Comparison of ENCODE assay signal across 8 cellular contexts in genomic region chr6:11093065-11093590, GRCh38. TPM values are rescaled to one million over a fixed set of nuclear protein-coding genes. Genes with fewer than 3 reads are reported as not detected.
A peak's percentile ranks its signal among the peaks of the same experiment; 100 is the strongest.
DNase-seq lines count a peak whose midpoint lies in the region; ATAC-seq, FAIRE-seq and TF ChIP-seq lines count a peak whose summit lies in the region.

No MANE protein-coding gene starts in this region.

- FAIRE-seq in H1 (lab: Jason Lieb, UNC) = no peak

- H3K9me3 ChIP-seq in Peyer's patch = no peaks in the 10 kb centered on the region
- H3K9me3 ChIP-seq in H1 (ENCODE audit: insufficient read depth in 2 of 2, low read depth in 1 of 2, low read length in 1 of 2) = no peaks in the 10 kb centered on the region
- no peaks in the 10 kb centered on the region for H3K9me3 ChIP-seq in muscle layer of colon (ENCODE audit: low read length)

- H3K4ac ChIP-seq in H1 (replicated peaks; ENCODE audit: insufficient read length, low read depth, low read length) = no peak overlapping the region

- H3K18ac ChIP-seq in H1 (ENCODE audit: extremely low read depth, low read length) = peak overlapping the region; percentile 94

- no peak for TF ChIP-seq POLR2A in Peyer's patch (IDR thresholded peaks at IDR 0.05)
- no peak; a peak in 1 of 3 replicates for TF ChIP-seq POLR2A in H1 (IDR thresholded peaks at IDR 0.05; ENCODE audit: control extremely low read depth in 1 of 2, low read depth in 2 of 2, low read length in 2 of 2)

- no peak overlapping the region for H2BK20ac ChIP-seq in H1 (ENCODE audit: low read length)

- H3K79me2 ChIP-seq in H1 (ENCODE audit: control insufficient read depth in 1 of 2, insufficient read depth in 2 of 2, low read length in 2 of 2) = peaks cover 0 to 38% of the 10 kb centered on the region in 2 experiments; a peak in 2 of 4 replicates

- WGBS in H1 (ENCODE audit: extremely low coverage in 1 of 2, insufficient coverage in 1 of 2, insufficient read length in 1 of 2, insufficient replicate concordance in 2 of 2, low coverage in 1 of 2, low lambda C conversion rate in 2 of 2, missing lambda C conversion rate in 1 of 2), 2 experiments = 2% methylated on average over 23 of the region's 23 CpGs; no CpG with 5 or more reads in 1 of the 2 experiments

- H3K36me3 ChIP-seq in Peyer's patch = no peaks in the 10 kb centered on the region
- H3K36me3 ChIP-seq in H1 (ENCODE audit: control insufficient read depth in 2 of 4, insufficient read depth in 4 of 4, low read length in 3 of 4) = no peaks in the 10 kb centered on the region
- no peaks in the 10 kb centered on the region for H3K36me3 ChIP-seq in muscle layer of colon (ENCODE audit: insufficient read depth, low read length)

- H3K14ac ChIP-seq in H1 (ENCODE audit: insufficient read length) = no peak overlapping the region

- TF ChIP-seq CTCF in Peyer's patch (IDR thresholded peaks at IDR 0.05) = no peak
- no peak for TF ChIP-seq CTCF in H1 (IDR thresholded peaks at IDR 0.05; ENCODE audit: control extremely low read depth in 1 of 3, insufficient read depth in 1 of 3, low read depth in 1 of 3, low read length in 3 of 3)

- no peak overlapping the region for H3K23ac ChIP-seq in H1 (ENCODE audit: insufficient read length)

- no peak overlapping the region for H4K91ac ChIP-seq in H1 (replicated peaks; ENCODE audit: insufficient read length, low read length)

- POLR2A ChIA-PET in H1 (lab: Charles Lee; ENCODE audit: partially characterized antibody) = interaction anchor here (0.6 kb wide), 1 partner anchor 24 kb away, joined by 3 read pairs; no protein-coding TSS in a partner anchor

- H3K23me2 ChIP-seq in H1 (ENCODE audit: low read depth, low read length) = peaks cover 6% of the 10 kb centered on the region; the same call in 1 of the 2 replicates

- H3K56ac ChIP-seq in H1 (replicated peaks; ENCODE audit: insufficient read length, low read depth, low read length) = no peak overlapping the region

- peak overlapping the region; percentile 12 for H4K5ac ChIP-seq in H1 (ENCODE audit: insufficient read length, low read depth, low read length)

- DNase-seq in DMS79 (lab: John Stamatoyannopoulos, UW) (peak; percentile 22), Peyer's patch (peak in 1 of 3 donors; percentile 54), H1 (ENCODE audit: low read depth in 1 of 2, low spot score in 2 of 2) (no peak), NCI-H2196 treated with DMSO at 0.1 percent for 48 hours (lab: John Stamatoyannopoulos, UW; ENCODE audit: unreplicated experiment) (no peak), T1000 (lab: John Stamatoyannopoulos, UW) (no peak)

- H3K9ac ChIP-seq in H1 (replicated peaks in 1 of 4; ENCODE audit: extremely low read depth in 1 of 4, low read depth in 3 of 4, low read length in 3 of 4) = peak overlapping the region in 1 of 4 experiments; percentile 79; a peak in 3 of 7 replicates
- H3K9ac ChIP-seq in muscle layer of colon (ENCODE audit: low read length) = peak overlapping the region; percentile 77

- H2BK12ac ChIP-seq in H1 (ENCODE audit: low read depth, low read length) = no peak overlapping the region

- peak overlapping the region; percentile 49; the same call in 1 of the 2 replicates for H2BK15ac ChIP-seq in H1 (ENCODE audit: low read length)

- TF ChIP-seq RAD21 in H1 (IDR thresholded peaks at IDR 0.05 in 1 of 2, conservative IDR thresholded peaks at IDR 0.05 in 1 of 2; ENCODE audit: low read depth in 2 of 2, low read length in 2 of 2) = no peak

- no peak overlapping the region for H2BK120ac ChIP-seq in H1 (replicated peaks; ENCODE audit: low read depth, low read length)

- H3K27ac ChIP-seq in Peyer's patch (peak overlapping the region; percentile 98 to 99 (median 99)), H1 (ENCODE audit: low read depth, low read length) (peak overlapping the region; percentile 33; the same call in 1 of the 2 replicates), muscle layer of colon (ENCODE audit: low read depth, low read length) (peak overlapping the region; percentile 97)

- CTCF ChIA-PET in H1 (lab: Charles Lee; ENCODE audit: partially characterized antibody) = interaction anchor here (0.7 to 1.5 kb wide), 6 partner anchors 12 to 370 kb away, joined by 3 to 5 read pairs (median 3); partner anchors contain the start of gene ERVFRD-1

- H3K27me3 ChIP-seq in Peyer's patch (no peaks in the 10 kb centered on the region), H1 (replicated peaks in 1 of 4; ENCODE audit: control insufficient read depth in 3 of 4, extremely low read depth in 1 of 4, insufficient read depth in 3 of 4, low read length in 3 of 4) (no peaks in the 10 kb centered on the region), muscle layer of colon (ENCODE audit: control insufficient read depth in 1 of 2, insufficient read depth in 2 of 2, low read length in 2 of 2) (no peaks in the 10 kb centered on the region)

- peaks cover 0 to 4% of the 10 kb centered on the region in 2 experiments for H4K20me1 ChIP-seq in H1 (replicated peaks in 1 of 2; ENCODE audit: control insufficient read depth in 1 of 2, insufficient read depth in 2 of 2, low read length in 2 of 2)

- H3K79me1 ChIP-seq in H1 (ENCODE audit: low read depth, low read length) = peaks cover 3% of the 10 kb centered on the region

- peak overlapping the region; percentile 96 for H2AFZ ChIP-seq in H1 (ENCODE audit: low read length)

- TF ChIP-seq EP300 in H1 (IDR thresholded peaks at IDR 0.05; ENCODE audit: borderline replicate concordance in 1 of 2, low read depth in 2 of 2, low read length in 2 of 2) = no peak

- peak overlapping the region; percentile 88 to 100 (median 95) for H3K4me3 ChIP-seq in Peyer's patch
- H3K4me3 ChIP-seq in H1 (ENCODE audit: extremely low read depth in 1 of 4, insufficient read depth in 2 of 4, low read depth in 3 of 4, low read length in 4 of 4) = peak overlapping the region; percentile 63 to 99 (median 77)
- H3K4me3 ChIP-seq in muscle layer of colon (ENCODE audit: low read depth in 1 of 2, low read length in 2 of 2) = peak overlapping the region; percentile 77 to 96

- peak overlapping the region; percentile 7; the same call in 1 of the 2 replicates for H4K8ac ChIP-seq in H1 (ENCODE audit: extremely low read depth, insufficient read depth, low read length)

- ATAC-seq in GM19324 (IDR thresholded peaks at IDR 0.05; ENCODE audit: low FRiP score, unreplicated experiment) (peak; percentile 31), HG03159 (IDR thresholded peaks at IDR 0.05; ENCODE audit: unreplicated experiment) (peak; percentile 43)

- H3K4me2 ChIP-seq in H1 (ENCODE audit: insufficient read depth in 1 of 2, low read depth in 2 of 2, low read length in 2 of 2) = peak overlapping the region; percentile 82 to 93

- H2AK5ac ChIP-seq in H1 (ENCODE audit: low read depth, low read length) = no peak overlapping the region

- peak overlapping the region; percentile 85 for H2BK5ac ChIP-seq in H1 (ENCODE audit: low read depth, low read length)

- H3K4me1 ChIP-seq in Peyer's patch (peaks cover 0 to 26% (median 2%) of the 10 kb centered on the region in 4 donors), H1 (replicated peaks in 1 of 4; ENCODE audit: control insufficient read depth in 3 of 4, insufficient read depth in 4 of 4, low read length in 3 of 4) (peaks cover 0 to 5% (median 2%) of the 10 kb centered on the region in 4 experiments; a peak in 5 of 7 replicates), muscle layer of colon (ENCODE audit: insufficient read depth, low read length) (peaks cover 7% of the 10 kb centered on the region)

TF ChIP-seq in H1, 55 proteins besides CTCF, POLR2A, EP300 and RAD21 (continues in another document):
- TF ChIP-seq PHF8 (conservative IDR thresholded peaks at IDR 0.05; ENCODE audit: low read depth, low read length) (peak; percentile 10; the same call in 1 of the 2 replicates), RBBP5 (IDR thresholded peaks at IDR 0.05; ENCODE audit: borderline replicate concordance, low read depth, low read length) (0 out of 2 replicates have a peak, but pooled peaks have one; percentile 50), KDM4A (IDR thresholded peaks at IDR 0.05; ENCODE audit: low read depth, low read length, severe bottlenecking) (peak; percentile 24), TAF7 (optimal IDR thresholded peaks at IDR 0.05; ENCODE audit: borderline replicate concordance, low read depth, low read length) (peak; percentile 13), EZH2 (IDR thresholded peaks at IDR 0.05; ENCODE audit: low read depth, low read length, severe bottlenecking) (no peak), BRCA1 (IDR thresholded peaks at IDR 0.05; ENCODE audit: low read depth, low read length) (no peak)

RNA-seq across cellular contexts. Expression of gene SMIM13, which starts 0.5 kb away (rescaled TPM):
- 1 to 10 TPM; 4.1 to 6.3 (median 4.7) TPM for total RNA-seq in Peyer's patch
- total RNA-seq in H1 (2021; fragmentation: NEBNext Ultra II Directional; extraction: Animal tissue kit (Norgen Biotek cat#: 25700)) = 10.6 TPM in 2 replicates
- 1.4 and 1.7 TPM in 2 replicates for polyA plus RNA-seq in H1 (2011; rRNA removed)
- 1.8 TPM for polyA plus RNA-seq in H1 (2011; cell fraction: cytosol; rRNA removed)
- 0.96 TPM for polyA plus RNA-seq in H1 (2011; cell fraction: nucleus; rRNA removed)
- polyA plus RNA-seq in H1 (2012, experiment 1 of 2) = 3.4 to 6.3 TPM (median 4.4 TPM) in 4 replicates
- 1.7 TPM for polyA plus RNA-seq in H1 (2012, experiment 2 of 2)
- polyA plus RNA-seq in H1 (2013, experiment 1 of 2) = 5.9 TPM
- 5.7 TPM for polyA plus RNA-seq in H1 (2013, experiment 2 of 2)
- polyA minus RNA-seq in H1 (2011; rRNA and poly(A)+ RNA removed) = 2.5 and 4.1 TPM in 2 replicates
- polyA minus RNA-seq in H1 (2011; cell fraction: cytosol; rRNA and poly(A)+ RNA removed) = 3.4 TPM
- 4.7 TPM for polyA minus RNA-seq in H1 (2011; cell fraction: nucleus; rRNA and poly(A)+ RNA removed)

RNA-seq across cellular contexts. Expression of gene ERVFRD-1, which starts 18.4 kb away (rescaled TPM):
- total RNA-seq in Peyer's patch = not detected
- not detected in 2 replicates for total RNA-seq in H1 (2021; fragmentation: NEBNext Ultra II Directional; extraction: Animal tissue kit (Norgen Biotek cat#: 25700))
- not detected in 2 replicates for polyA plus RNA-seq in H1 (2011; rRNA removed)
- polyA plus RNA-seq in H1 (2011; cell fraction: cytosol; rRNA removed) = not detected
- polyA plus RNA-seq in H1 (2011; cell fraction: nucleus; rRNA removed) = not detected
- 0.07 to 0.11 TPM (median 0.08 TPM) in 3 of 4 replicates, not detected in the other for polyA plus RNA-seq in H1 (2012, experiment 1 of 2)
- polyA plus RNA-seq in H1 (2012, experiment 2 of 2) = not detected
- polyA plus RNA-seq in H1 (2013, experiment 1 of 2) = not detected
- polyA plus RNA-seq in H1 (2013, experiment 2 of 2) = not detected
- polyA minus RNA-seq in H1 (2011; rRNA and poly(A)+ RNA removed) = not detected in 2 replicates
- polyA minus RNA-seq in H1 (2011; cell fraction: cytosol; rRNA and poly(A)+ RNA removed) = not detected
- polyA minus RNA-seq in H1 (2011; cell fraction: nucleus; rRNA and poly(A)+ RNA removed) = not detected

RNA-seq across cellular contexts. Expression of gene ELOVL2, which starts 49.0 kb away (rescaled TPM):
- total RNA-seq in Peyer's patch = under 1 TPM in 2 of 4 donors, not detected in 2; 0.18 to 0.27 TPM
- 0.69 and 0.89 TPM in 2 replicates for total RNA-seq in H1 (2021; fragmentation: NEBNext Ultra II Directional; extraction: Animal tissue kit (Norgen Biotek cat#: 25700))
- 0.24 and 0.42 TPM in 2 replicates for polyA plus RNA-seq in H1 (2011; rRNA removed)
- 0.59 TPM for polyA plus RNA-seq in H1 (2011; cell fraction: cytosol; rRNA removed)
- polyA plus RNA-seq in H1 (2011; cell fraction: nucleus; rRNA removed) = 0.26 TPM
- 0.34 to 0.51 TPM (median 0.45 TPM) in 4 replicates for polyA plus RNA-seq in H1 (2012, experiment 1 of 2)
- polyA plus RNA-seq in H1 (2012, experiment 2 of 2) = 0.05 TPM
- polyA plus RNA-seq in H1 (2013, experiment 1 of 2) = 1.9 TPM
- 2.2 TPM for polyA plus RNA-seq in H1 (2013, experiment 2 of 2)
- polyA minus RNA-seq in H1 (2011; rRNA and poly(A)+ RNA removed) = 0.51 and 0.79 TPM in 2 replicates
- polyA minus RNA-seq in H1 (2011; cell fraction: cytosol; rRNA and poly(A)+ RNA removed) = 0.29 TPM
- polyA minus RNA-seq in H1 (2011; cell fraction: nucleus; rRNA and poly(A)+ RNA removed) = 0.20 TPM

Comparison
In these comparisons a context has a peak if more than half of its experiments do, and no peak if none do; other contexts are left out.
1. H3K27ac ChIP-seq: peak in every context shown above with its lines; median percentile 99 in Peyer's patch; 97 in muscle layer of colon; 33 in H1.